16 cellular contexts compared by ENCODE assay signal in the genomic region with DNA sequence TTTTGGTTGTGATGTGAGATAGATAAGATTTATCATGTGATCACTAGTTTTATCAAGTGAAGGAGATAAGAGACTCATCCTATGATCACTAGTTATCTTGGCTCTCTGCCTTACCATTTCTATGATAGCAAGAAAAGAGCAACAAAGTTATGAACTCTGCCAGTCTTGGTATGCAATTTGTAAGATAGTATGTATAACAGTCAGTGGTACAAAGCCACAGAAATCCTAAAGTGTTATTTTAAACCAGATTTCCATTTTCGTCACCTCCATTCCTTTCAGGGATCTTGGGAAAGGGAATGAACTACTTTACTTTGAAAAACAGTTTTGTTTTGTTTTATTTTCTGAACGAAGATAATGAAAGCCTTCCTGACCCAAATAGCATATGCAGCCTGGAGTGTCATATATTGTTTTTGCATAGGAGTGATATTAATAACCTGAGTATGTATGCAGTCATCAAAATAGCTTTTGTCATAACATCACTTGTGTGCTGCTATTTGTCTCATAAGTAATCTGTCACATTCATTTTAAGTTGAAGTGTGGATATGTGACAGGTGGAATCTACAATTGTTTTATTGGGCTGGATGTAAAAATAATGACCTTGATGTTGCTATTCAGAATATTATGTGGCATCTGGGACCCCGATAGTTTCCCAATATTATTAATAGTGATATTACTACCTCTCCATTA. TPM values are rescaled to one million over a fixed set of nuclear protein-coding genes. Genes with fewer than 3 reads are reported as not detected.
"Had no signal": no experiment of that assay in that cellular context is flagged by ENCODE, and none has a peak within 500 bp of the region (broad histone marks: within the 10 kb centered on the region; RNA-seq: fewer than 3 reads in every experiment).

No MANE protein-coding gene starts in this region.

- H3K27ac Mint-ChIP-seq: activated CD4-positive, alpha-beta T cell treated with anti-CD3 and anti-CD28 coated beads, Interleukin-2, amount 10 ng/mL, durations not matched to agents 7 days and 5 days; activated naive CD8-positive, alpha-beta T cell; dendritic cell treated with granulocyte-macrophage colony-stimulating factor and Interleukin-4, amounts not matched to agents 40 ng/mL and 50 ng/mL, for 4 days; effector memory CD8-positive, alpha-beta T cell; naive B cell; stimulated activated memory B cell treated with anti-CD40 and anti-IgM and Interleukin-4, amounts not matched to agents 10 μg/mL and 1 μg/mL and 100 μg/mL, for 72 hours had no signal

- H3K36me3 Mint-ChIP-seq: activated naive CD8-positive, alpha-beta T cell; naive B cell; stimulated activated memory B cell treated with anti-CD40 and anti-IgM and Interleukin-4, amounts not matched to agents 10 μg/mL and 1 μg/mL and 100 μg/mL, for 72 hours had no signal

- H2AFZ ChIP-seq: parathyroid adenoma had no signal

- H3K4me3 ChIP-seq: lower lobe of right lung had no signal

- H3K9me3 ChIP-seq: lower lobe of right lung had no signal

- H3K27ac ChIP-seq: lower lobe of right lung, parathyroid adenoma had no signal

- H3K79me2 ChIP-seq: parathyroid adenoma had no signal

- H3K36me3 ChIP-seq: lower lobe of right lung had no signal

- ATAC-seq: effector memory CD8-positive, alpha-beta T cell; lower lobe of right lung; stimulated activated memory B cell treated with anti-CD40 and anti-IgM and Interleukin-4, amounts not matched to agents 10 μg/mL and 1 μg/mL and 100 μg/mL, for 72 hours had no signal

- H3K4me1 ChIP-seq: lower lobe of right lung, parathyroid adenoma had no signal

- H3K9me3 Mint-ChIP-seq: activated CD4-positive, alpha-beta T cell treated with anti-CD3 and anti-CD28 coated beads, Interleukin-2, amount 10 ng/mL, durations not matched to agents 7 days and 5 days had no signal

- H3K9ac ChIP-seq: parathyroid adenoma had no signal

- DNase-seq: activated CD4-positive, alpha-beta T cell treated with anti-CD3 and anti-CD28 coated beads, Interleukin-2, amount 10 ng/mL, durations not matched to agents 7 days and 5 days; activated CD4-positive, CD25-positive, alpha-beta regulatory T cell; activated CD8-positive, alpha-beta memory T cell treated with anti-CD3 and anti-CD28 coated beads, Interleukin-2, amount 50 U/mL, for 48 hours; activated gamma-delta T cell treated with Interleukin-2 at 50 U/mL for 16 hours; amygdala; cerebellar nuclear complex; effector memory CD8-positive, alpha-beta T cell; head of caudate nucleus; left cardiac atrium; lower lobe of right lung; naive B cell; stimulated activated CD4-positive, alpha-beta T cell treated with anti-CD3 and anti-CD28 coated beads, Interleukin-2, amount 100 ng/mL, for 48 hours had no signal

- H3K27me3 Mint-ChIP-seq: activated CD4-positive, alpha-beta T cell treated with anti-CD3 and anti-CD28 coated beads, Interleukin-2, amount 10 ng/mL, durations not matched to agents 7 days and 5 days; activated naive CD8-positive, alpha-beta T cell; dendritic cell treated with granulocyte-macrophage colony-stimulating factor and Interleukin-4, amounts not matched to agents 40 ng/mL and 50 ng/mL, for 4 days; effector memory CD8-positive, alpha-beta T cell; naive B cell; stimulated activated memory B cell treated with anti-CD40 and anti-IgM and Interleukin-4, amounts not matched to agents 10 μg/mL and 1 μg/mL and 100 μg/mL, for 72 hours had no signal

- H3K4me3 Mint-ChIP-seq: activated CD4-positive, alpha-beta T cell treated with anti-CD3 and anti-CD28 coated beads, Interleukin-2, amount 10 ng/mL, durations not matched to agents 7 days and 5 days; activated naive CD8-positive, alpha-beta T cell; dendritic cell treated with granulocyte-macrophage colony-stimulating factor and Interleukin-4, amounts not matched to agents 40 ng/mL and 50 ng/mL, for 4 days; effector memory CD8-positive, alpha-beta T cell; naive B cell; stimulated activated memory B cell treated with anti-CD40 and anti-IgM and Interleukin-4, amounts not matched to agents 10 μg/mL and 1 μg/mL and 100 μg/mL, for 72 hours had no signal

- H3K4me1 Mint-ChIP-seq: activated CD4-positive, alpha-beta T cell treated with anti-CD3 and anti-CD28 coated beads, Interleukin-2, amount 10 ng/mL, durations not matched to agents 7 days and 5 days; naive B cell; stimulated activated memory B cell treated with anti-CD40 and anti-IgM and Interleukin-4, amounts not matched to agents 10 μg/mL and 1 μg/mL and 100 μg/mL, for 72 hours had no signal

RNA-seq across cellular contexts. Expression of a gene that starts 35.0 kb away (rescaled TPM):
- total RNA-seq: activated CD4-positive, alpha-beta T cell treated with anti-CD3 and anti-CD28 coated beads, Interleukin-2, amount 10 ng/mL, durations not matched to agents 7 days and 5 days had no signal
